Comparison of ENCODE assay signal across 1 cellular context in genomic region chr3:123862152-123862551, GRCh38.
TF ChIP-seq lines count a peak whose summit lies in the region.

No MANE protein-coding gene starts in this region.

TF ChIP-seq in K562, 482 proteins besides CTCF, POLR2A, EP300 and RAD21:
- TF ChIP-seq ZNF398 (CRISPR knock-in tag; IDR thresholded peaks at IDR 0.05) (no peak), NBN (IDR thresholded peaks at IDR 0.05; ENCODE audit: low read depth) (no peak), FOXP4 (CRISPR knock-in tag; IDR thresholded peaks at IDR 0.05; ENCODE audit: borderline replicate concordance) (no peak), MAFK (IDR thresholded peaks at IDR 0.05; ENCODE audit: low read length) (peak; percentile 44; the same call in 1 of the 2 replicates), MAFF (IDR thresholded peaks at IDR 0.05; ENCODE audit: low read length) (peak; percentile 61), C11orf30 (IDR thresholded peaks at IDR 0.05; ENCODE audit: low read depth) (peak; percentile 51), ZNF316 (IDR thresholded peaks at IDR 0.05) (peak; percentile 73), SETDB1 (IDR thresholded peaks at IDR 0.05; ENCODE audit: low read length) (no peak), MAFG (tag; conservative IDR thresholded peaks at IDR 0.05) (peak; percentile 72)
TF ChIP-seq in K562: peak in this region for 5.
